8 cellular contexts compared by ENCODE assay signal in the genomic region with DNA sequence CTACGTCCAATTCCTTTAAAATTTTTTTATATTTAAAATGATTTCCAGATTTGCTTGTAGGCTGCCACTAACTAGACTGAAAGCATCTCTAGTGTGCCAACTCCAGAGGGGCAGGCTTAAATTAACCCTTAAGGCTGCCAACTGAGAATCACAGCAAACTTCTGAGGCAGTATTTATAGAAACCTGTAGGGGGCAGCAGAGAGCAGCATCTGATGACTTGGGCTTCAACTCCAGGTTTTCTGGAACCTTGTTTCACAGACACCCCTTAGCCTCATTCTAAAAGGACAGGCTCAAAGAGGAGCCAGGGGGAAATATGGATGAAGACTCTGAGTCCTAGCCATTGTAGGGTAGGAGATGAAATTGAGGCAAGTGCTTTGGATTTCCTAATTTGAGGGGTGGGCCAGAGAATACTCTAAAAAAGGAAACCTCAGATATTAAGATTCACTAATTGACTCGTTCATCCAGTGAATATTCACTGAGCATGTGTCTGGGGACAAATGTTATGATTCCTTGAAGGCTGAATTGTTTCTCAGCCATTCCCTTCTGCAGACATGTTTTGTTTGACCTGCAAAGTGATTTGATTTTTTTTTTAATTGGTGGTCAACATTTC.
A peak's percentile ranks its signal among the peaks of the same experiment; 100 is the strongest.
DNase-seq lines count a peak whose midpoint lies in the region; ATAC-seq and TF ChIP-seq lines count a peak whose summit lies in the region.

No MANE protein-coding gene starts in this region.

- no peak overlapping the region for H3K4me3 Mint-ChIP-seq in activated B cell treated with CpG ODN at 0.5 μM for 24 hours

- H3K27me3 Mint-ChIP-seq in activated B cell treated with CpG ODN at 0.5 μM for 24 hours, result peaks cover 2% of the 10 kb centered on the region

- ATAC-seq in activated B cell treated with CpG ODN at 0.5 μM for 24 hours (ENCODE audit: low read depth) (no peak), HG02610 (IDR thresholded peaks at IDR 0.05; ENCODE audit: unreplicated experiment) (no peak)

- CTCF ChIA-PET in activated B cell treated with CpG ODN at 0.5 μM for 24 hours (lab: Charles Lee), result no interaction called here

- H3K9me3 Mint-ChIP-seq in activated B cell treated with CpG ODN at 0.5 μM for 24 hours, result no peaks in the 10 kb centered on the region

- POLR2A ChIA-PET in activated B cell treated with CpG ODN at 0.5 μM for 24 hours (lab: Charles Lee), result no interaction called here

- DNase-seq in AG08396 (ENCODE audit: low spot score), result peak; percentile 75
- peak; percentile 45 for DNase-seq in EH (ENCODE audit: low read depth)
- peak; percentile 39 for DNase-seq in NCI-H128 (lab: John Stamatoyannopoulos, UW; ENCODE audit: unreplicated experiment)
- DNase-seq in activated B cell treated with CpG ODN at 0.5 μM for 24 hours, result no peak
- DNase-seq in globus pallidus (ENCODE audit: low spot score), result peak; percentile 29
- DNase-seq in putamen (ENCODE audit: low spot score), result peak; percentile 3
- no peak for DNase-seq in amniotic stem cell (lab: John Stamatoyannopoulos, UW)

- TF ChIP-seq CTCF in activated B cell treated with CpG ODN at 0.5 μM for 24 hours (IDR thresholded peaks at IDR 0.05), result peak; percentile 29

- H3K36me3 Mint-ChIP-seq in activated B cell treated with CpG ODN at 0.5 μM for 24 hours (ENCODE audit: low read depth), result no peaks in the 10 kb centered on the region

- H3K27ac Mint-ChIP-seq in activated B cell treated with CpG ODN at 0.5 μM for 24 hours, result no peak overlapping the region

- intact Hi-C loops in activated B cell treated with CpG ODN at 0.5 μM for 24 hours (cut with micrococcal nuclease), result no loop called here

- H3K4me1 Mint-ChIP-seq in activated B cell treated with CpG ODN at 0.5 μM for 24 hours, result no peaks in the 10 kb centered on the region

Comparison
In these comparisons a context has a peak if more than half of its experiments do, and no peak if none do; other contexts are left out.
1. DNase-seq: peak in AG08396 (single experiment), EH (single experiment), NCI-H128 (single experiment), globus pallidus (single experiment) and putamen (single experiment); none in activated B cell treated with CpG ODN at 0.5 μM for 24 hours (single experiment) and amniotic stem cell (single experiment).